12 cellular contexts compared by ENCODE assay signal in the genomic region with DNA sequence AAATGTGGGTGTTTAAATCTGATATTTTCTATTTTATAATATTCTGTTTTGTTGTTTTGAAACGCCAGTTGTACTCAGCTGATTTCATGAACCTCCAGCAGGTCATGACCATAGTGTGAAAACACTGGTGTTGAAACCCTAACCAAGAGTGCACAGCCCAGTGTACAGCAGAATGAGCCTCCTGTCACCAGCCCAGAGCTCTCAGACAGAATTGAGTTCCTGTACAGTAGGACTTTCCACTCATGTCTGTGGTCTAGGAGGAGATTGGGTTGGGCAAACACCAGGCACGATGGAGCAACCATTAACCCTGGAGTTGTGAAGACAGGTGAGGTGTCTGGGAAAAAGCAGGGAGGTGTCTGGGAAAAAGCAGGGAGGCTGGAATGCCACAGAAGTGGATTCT.
DNase-seq lines count a peak whose midpoint lies in the region; ATAC-seq and TF ChIP-seq lines count a peak whose summit lies in the region.
"Had no signal": no experiment of that assay in that cellular context is flagged by ENCODE, and none has a peak within 500 bp of the region (broad histone marks: within the 10 kb centered on the region; RNA-seq: fewer than 3 reads in every experiment).

No MANE protein-coding gene starts in this region.

- H3K27ac Mint-ChIP-seq in CD4-positive, alpha-beta memory T cell = peak overlapping the region; percentile 56 to 81 (median 73)
- peak overlapping the region; percentile 86 for H3K27ac Mint-ChIP-seq in activated T-helper 1 cell treated with anti-CD3 and anti-CD28 coated beads, Interleukin-12 subunit alpha, Interleukin-12 subunit beta, Interleukin-2, Interleukin-4 antibody, amounts not matched to agents 30 ng/mL and 10 ng/mL and 1 ng/mL, durations not matched to agents 14 hours and 24 hours and 36 hours
- peak overlapping the region; percentile 88 to 92 for H3K27ac Mint-ChIP-seq in natural killer cell treated with Interleukin-12 subunit alpha and Interleukin-12 subunit beta and Interleukin-15 and Interleukin-18, amount 100 ng/mL, for 72 hours

- POLR2A ChIA-PET in CD4-positive, alpha-beta memory T cell (lab: Charles Lee; ENCODE audit: partially characterized antibody) = interaction anchor here (0.7 to 9.3 kb wide), 6 partner anchors 8 to 272 kb away, joined by 3 to 66 read pairs (median 8); no protein-coding TSS in a partner anchor

- no peaks in the 10 kb centered on the region for H3K27me3 ChIP-seq in CD4-positive, alpha-beta memory T cell (ENCODE audit: insufficient read depth, low read length)
- H3K27me3 ChIP-seq: suprapubic skin had no signal

- ATAC-seq in natural killer cell treated with Interleukin-12 subunit alpha and Interleukin-12 subunit beta and Interleukin-15 and Interleukin-18, amount 100 ng/mL, for 72 hours = peak; percentile 83 to 93
- no peak for ATAC-seq in GM21390 (IDR thresholded peaks at IDR 0.05; ENCODE audit: unreplicated experiment)
- ATAC-seq: sciatic nerve had no signal

- CTCF ChIA-PET in CD4-positive, alpha-beta memory T cell (lab: Charles Lee; ENCODE audit: partially characterized antibody) = interaction anchor here (1.7 kb wide), 1 partner anchor 19 kb away, joined by 7 read pairs; no protein-coding TSS in a partner anchor

- H3K4me3 ChIP-seq in CD4-positive, alpha-beta memory T cell (ENCODE audit: low read length in 2 of 2) = no peak overlapping the region
- no peak overlapping the region for H3K4me3 ChIP-seq in GM12865 (ENCODE audit: low read depth, low read length)
- H3K4me3 ChIP-seq: suprapubic skin had no signal

- peak in 1 of 5 donors; percentile 51 for DNase-seq in CD4-positive, alpha-beta memory T cell
- DNase-seq in GM12865 (ENCODE audit: low read depth) (peak; percentile 67), UCSD-AML1 (lab: John Stamatoyannopoulos, UW; ENCODE audit: unreplicated experiment) (no peak), anterior cingulate cortex (lab: John Stamatoyannopoulos, UW) (no peak)
- peak; percentile 22 for DNase-seq in activated T-helper 1 cell treated with anti-CD3 and anti-CD28 coated beads, Interleukin-12 subunit alpha, Interleukin-12 subunit beta, Interleukin-2, Interleukin-4 antibody, amounts not matched to agents 30 ng/mL and 10 ng/mL and 1 ng/mL, durations not matched to agents 14 hours and 24 hours and 36 hours (ENCODE audit: low spot score)
- peak; percentile 79 for DNase-seq in natural killer cell treated with Interleukin-12 subunit alpha and Interleukin-12 subunit beta and Interleukin-15 and Interleukin-18, amount 100 ng/mL, for 72 hours (ENCODE audit: low spot score)
- DNase-seq: AML-193, NCI-H1694 treated with DMSO at 0.1 percent for 48 hours, NCI-H345 had no signal

- no peak for TF ChIP-seq CTCF in GM12865 (IDR thresholded peaks at IDR 0.05; ENCODE audit: insufficient read depth, low read depth, low read length, missing control alignments)

- H3K4me1 ChIP-seq in CD4-positive, alpha-beta memory T cell (ENCODE audit: insufficient read depth, low read length) = peaks cover 92% of the 10 kb centered on the region
- H3K4me1 ChIP-seq: suprapubic skin had no signal

- peaks cover 0 to 11% (median 0%) of the 10 kb centered on the region in 8 donors for H3K9me3 Mint-ChIP-seq in CD4-positive, alpha-beta memory T cell
- peaks cover 5% of the 10 kb centered on the region for H3K9me3 Mint-ChIP-seq in activated T-helper 1 cell treated with anti-CD3 and anti-CD28 coated beads, Interleukin-12 subunit alpha, Interleukin-12 subunit beta, Interleukin-2, Interleukin-4 antibody, amounts not matched to agents 30 ng/mL and 10 ng/mL and 1 ng/mL, durations not matched to agents 14 hours and 24 hours and 36 hours
- H3K9me3 Mint-ChIP-seq in natural killer cell treated with Interleukin-12 subunit alpha and Interleukin-12 subunit beta and Interleukin-15 and Interleukin-18, amount 100 ng/mL, for 72 hours = peaks cover 11% of the 10 kb centered on the region

- H3K4me3 Mint-ChIP-seq in CD4-positive, alpha-beta memory T cell = peak overlapping the region in 5 of 8 donors; percentile 10 to 88 (median 77)
- no peak overlapping the region for H3K4me3 Mint-ChIP-seq in activated T-helper 1 cell treated with anti-CD3 and anti-CD28 coated beads, Interleukin-12 subunit alpha, Interleukin-12 subunit beta, Interleukin-2, Interleukin-4 antibody, amounts not matched to agents 30 ng/mL and 10 ng/mL and 1 ng/mL, durations not matched to agents 14 hours and 24 hours and 36 hours
- peak overlapping the region; percentile 93 for H3K4me3 Mint-ChIP-seq in natural killer cell treated with Interleukin-12 subunit alpha and Interleukin-12 subunit beta and Interleukin-15 and Interleukin-18, amount 100 ng/mL, for 72 hours

- H3K36me3 Mint-ChIP-seq in CD4-positive, alpha-beta memory T cell = no peaks in the 10 kb centered on the region
- peaks cover 12% of the 10 kb centered on the region for H3K36me3 Mint-ChIP-seq in activated T-helper 1 cell treated with anti-CD3 and anti-CD28 coated beads, Interleukin-12 subunit alpha, Interleukin-12 subunit beta, Interleukin-2, Interleukin-4 antibody, amounts not matched to agents 30 ng/mL and 10 ng/mL and 1 ng/mL, durations not matched to agents 14 hours and 24 hours and 36 hours (ENCODE audit: low read depth)
- peaks cover 10% of the 10 kb centered on the region for H3K36me3 Mint-ChIP-seq in natural killer cell treated with Interleukin-12 subunit alpha and Interleukin-12 subunit beta and Interleukin-15 and Interleukin-18, amount 100 ng/mL, for 72 hours

- no peaks in the 10 kb centered on the region for H3K27me3 Mint-ChIP-seq in CD4-positive, alpha-beta memory T cell
- H3K27me3 Mint-ChIP-seq in activated T-helper 1 cell treated with anti-CD3 and anti-CD28 coated beads, Interleukin-12 subunit alpha, Interleukin-12 subunit beta, Interleukin-2, Interleukin-4 antibody, amounts not matched to agents 30 ng/mL and 10 ng/mL and 1 ng/mL, durations not matched to agents 14 hours and 24 hours and 36 hours (ENCODE audit: insufficient read depth) = no peaks in the 10 kb centered on the region
- H3K27me3 Mint-ChIP-seq in natural killer cell treated with Interleukin-12 subunit alpha and Interleukin-12 subunit beta and Interleukin-15 and Interleukin-18, amount 100 ng/mL, for 72 hours = no peaks in the 10 kb centered on the region

- intact Hi-C loops in CD4-positive, alpha-beta memory T cell (cut with micrococcal nuclease) = loop anchor here (5.0 to 10.0 kb wide), 6 partner anchors 84 to 1566 kb away; partner anchors contain the start of gene BCL11B
- intact Hi-C loops in activated T-helper 1 cell treated with anti-CD3 and anti-CD28 coated beads, Interleukin-12 subunit alpha, Interleukin-12 subunit beta, Interleukin-2, Interleukin-4 antibody, amounts not matched to agents 30 ng/mL and 10 ng/mL and 1 ng/mL, durations not matched to agents 14 hours and 24 hours and 36 hours (cut with micrococcal nuclease) = loop anchor here (2.0 to 10.0 kb wide), 6 partner anchors 81 to 1566 kb away; partner anchors contain the start of gene BCL11B

- peak overlapping the region; percentile 2 for H3K27ac ChIP-seq in CD4-positive, alpha-beta memory T cell (ENCODE audit: low read depth, low read length)
- H3K27ac ChIP-seq: suprapubic skin had no signal

- H3K9me3 ChIP-seq in CD4-positive, alpha-beta memory T cell (ENCODE audit: control insufficient read depth in 1 of 2, low read length in 2 of 2) = peaks cover 0 to 4% of the 10 kb centered on the region in 2 donors
- H3K9me3 ChIP-seq: suprapubic skin had no signal

- H3K4me1 Mint-ChIP-seq in CD4-positive, alpha-beta memory T cell = peaks cover 77 to 99% (median 84%) of the 10 kb centered on the region in 4 donors
- H3K4me1 Mint-ChIP-seq in activated T-helper 1 cell treated with anti-CD3 and anti-CD28 coated beads, Interleukin-12 subunit alpha, Interleukin-12 subunit beta, Interleukin-2, Interleukin-4 antibody, amounts not matched to agents 30 ng/mL and 10 ng/mL and 1 ng/mL, durations not matched to agents 14 hours and 24 hours and 36 hours (ENCODE audit: low read depth) = peaks cover 82% of the 10 kb centered on the region
- H3K4me1 Mint-ChIP-seq in natural killer cell treated with Interleukin-12 subunit alpha and Interleukin-12 subunit beta and Interleukin-15 and Interleukin-18, amount 100 ng/mL, for 72 hours (ENCODE audit: low read depth in 2 of 2) = peaks cover 74 to 83% of the 10 kb centered on the region in 2 donors

- no peaks in the 10 kb centered on the region for H3K36me3 ChIP-seq in CD4-positive, alpha-beta memory T cell (ENCODE audit: insufficient read depth, low read length)
- H3K36me3 ChIP-seq: suprapubic skin had no signal

Comparison
In these comparisons a context has a peak if more than half of its experiments do, and no peak if none do; other contexts are left out.
1. DNase-seq: peak in GM12865 (single experiment), activated T-helper 1 cell treated with anti-CD3 and anti-CD28 coated beads, Interleukin-12 subunit alpha, Interleukin-12 subunit beta, Interleukin-2, Interleukin-4 antibody, amounts not matched to agents 30 ng/mL and 10 ng/mL and 1 ng/mL, durations not matched to agents 14 hours and 24 hours and 36 hours (single experiment) and natural killer cell treated with Interleukin-12 subunit alpha and Interleukin-12 subunit beta and Interleukin-15 and Interleukin-18, amount 100 ng/mL, for 72 hours (single experiment); none in UCSD-AML1 (single experiment) and anterior cingulate cortex (0 of 58).
2. Peak in every context shown above with its lines, with median percentiles within 50 percentile points of each other: H3K27ac Mint-ChIP-seq.